ENCODE assay signal across 24 cellular contexts in genomic region chr5:145365464-145365863, GRCh38.
"Had no signal": no experiment of that assay in that cellular context is flagged by ENCODE, and none has a peak within 500 bp of the region (broad histone marks: within the 10 kb centered on the region; RNA-seq: fewer than 3 reads in every experiment).

No MANE protein-coding gene starts in this region.

- H3K4me1 Mint-ChIP-seq: naive thymus-derived CD4-positive, alpha-beta T cell; neural crest cell; stimulated activated effector memory CD8-positive, alpha-beta T cell treated with anti-CD3 and anti-CD28 coated beads, Interleukin-12 subunit alpha, Interleukin-12 subunit beta, amount 100 ng/mL, for 72 hours had no signal

- DNase-seq: head of caudate nucleus; islet precursor cell; lower lobe of right lung; mammary epithelial cell; mesenchymal stem cell; naive thymus-derived CD4-positive, alpha-beta T cell; nucleus accumbens; psoas muscle; small intestine; spleen; stimulated activated CD4-positive, alpha-beta T cell treated with anti-CD3 and anti-CD28 coated beads, Interleukin-4, amount 100 ng/mL, for 24 hours; stimulated activated naive CD4-positive, alpha-beta T cell; tibial artery; trophoblast cell; upper lobe of right lung had no signal

- H3K27me3 Mint-ChIP-seq: naive thymus-derived CD4-positive, alpha-beta T cell; natural killer cell treated with Interleukin-12 subunit alpha and Interleukin-12 subunit beta and Interleukin-15 and Interleukin-18, amount 100 ng/mL, for 72 hours; stimulated activated naive CD8-positive, alpha-beta T cell treated with anti-CD3 and anti-CD28 coated beads, Interleukin-15, Interleukin-2, amounts not matched to agents 100 ng/mL and 50 ng/mL, for 24 hours had no signal

- H3K27me3 ChIP-seq: hepatocyte, spleen, suprapubic skin, tibial artery, upper lobe of right lung had no signal

- H3K4me3 Mint-ChIP-seq: naive thymus-derived CD4-positive, alpha-beta T cell; natural killer cell treated with Interleukin-12 subunit alpha and Interleukin-12 subunit beta and Interleukin-15 and Interleukin-18, amount 100 ng/mL, for 72 hours; neural crest cell; stimulated activated effector memory CD8-positive, alpha-beta T cell treated with anti-CD3 and anti-CD28 coated beads, Interleukin-12 subunit alpha, Interleukin-12 subunit beta, amount 100 ng/mL, for 72 hours; stimulated activated naive CD8-positive, alpha-beta T cell treated with anti-CD3 and anti-CD28 coated beads, Interleukin-15, Interleukin-2, amounts not matched to agents 100 ng/mL and 50 ng/mL, for 24 hours had no signal

- H3K27ac ChIP-seq: hepatocyte, lower lobe of right lung, parathyroid adenoma, psoas muscle, spleen, suprapubic skin, thoracic aorta, tibial artery, upper lobe of right lung had no signal

- H2AFZ ChIP-seq: hepatocyte, parathyroid adenoma had no signal

- H3K36me3 ChIP-seq: lower lobe of right lung, spleen, suprapubic skin, thoracic aorta, tibial artery, upper lobe of right lung had no signal

- H3K27ac Mint-ChIP-seq: naive thymus-derived CD4-positive, alpha-beta T cell; natural killer cell treated with Interleukin-12 subunit alpha and Interleukin-12 subunit beta and Interleukin-15 and Interleukin-18, amount 100 ng/mL, for 72 hours; stimulated activated effector memory CD8-positive, alpha-beta T cell treated with anti-CD3 and anti-CD28 coated beads, Interleukin-12 subunit alpha, Interleukin-12 subunit beta, amount 100 ng/mL, for 72 hours; stimulated activated naive CD8-positive, alpha-beta T cell treated with anti-CD3 and anti-CD28 coated beads, Interleukin-15, Interleukin-2, amounts not matched to agents 100 ng/mL and 50 ng/mL, for 24 hours had no signal

- H3K79me2 ChIP-seq: hepatocyte, parathyroid adenoma had no signal

- H3K9me3 ChIP-seq: psoas muscle, suprapubic skin, thoracic aorta, upper lobe of right lung had no signal

- ATAC-seq: lower lobe of right lung; naive thymus-derived CD4-positive, alpha-beta T cell; natural killer cell treated with Interleukin-12 subunit alpha and Interleukin-12 subunit beta and Interleukin-15 and Interleukin-18, amount 100 ng/mL, for 72 hours; psoas muscle; sciatic nerve; stimulated activated effector memory CD8-positive, alpha-beta T cell treated with anti-CD3 and anti-CD28 coated beads, Interleukin-12 subunit alpha, Interleukin-12 subunit beta, amount 100 ng/mL, for 72 hours; upper lobe of right lung had no signal

- H3K9ac ChIP-seq: parathyroid adenoma had no signal

- H3K4me1 ChIP-seq: lower lobe of right lung, parathyroid adenoma, spleen, suprapubic skin, upper lobe of right lung had no signal

- H3K36me3 Mint-ChIP-seq: naive thymus-derived CD4-positive, alpha-beta T cell; natural killer cell treated with Interleukin-12 subunit alpha and Interleukin-12 subunit beta and Interleukin-15 and Interleukin-18, amount 100 ng/mL, for 72 hours; stimulated activated effector memory CD8-positive, alpha-beta T cell treated with anti-CD3 and anti-CD28 coated beads, Interleukin-12 subunit alpha, Interleukin-12 subunit beta, amount 100 ng/mL, for 72 hours had no signal

- H3K4me3 ChIP-seq: hepatocyte, lower lobe of right lung, psoas muscle, spleen, suprapubic skin, thoracic aorta, tibial artery, upper lobe of right lung had no signal

- H3K4me2 ChIP-seq: hepatocyte had no signal
